In the genomic region with DNA sequence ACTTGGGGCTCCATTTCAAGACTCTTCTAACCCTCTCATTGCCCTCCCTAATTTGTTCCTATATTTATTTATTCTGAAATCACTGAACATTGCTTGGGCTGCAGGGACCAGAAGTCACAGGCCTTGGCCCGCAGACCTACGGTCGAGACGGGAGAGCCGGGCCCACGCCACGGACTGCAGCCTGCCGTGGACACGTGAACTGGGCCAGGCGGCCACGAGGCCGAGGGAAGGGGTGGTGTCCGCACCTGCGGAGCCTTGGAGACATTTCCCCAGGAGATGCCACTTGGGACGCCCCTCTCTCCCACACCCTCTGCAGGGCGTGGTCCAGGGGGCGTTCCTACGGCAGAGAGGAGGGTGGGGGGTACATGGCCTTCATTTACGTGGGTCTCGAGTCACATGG, we compare ENCODE assay signal across 1 cellular context.
TF ChIP-seq lines count a peak whose summit lies in the region.

No MANE protein-coding gene starts in this region.

TF ChIP-seq in H1, 55 proteins besides CTCF, POLR2A, EP300 and RAD21 (continued from another document):
- TF ChIP-seq, protein P1, sequence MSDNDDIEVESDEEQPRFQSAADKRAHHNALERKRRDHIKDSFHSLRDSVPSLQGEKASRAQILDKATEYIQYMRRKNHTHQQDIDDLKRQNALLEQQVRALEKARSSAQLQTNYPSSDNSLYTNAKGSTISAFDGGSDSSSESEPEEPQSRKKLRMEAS (IDR thresholded peaks at IDR 0.05): no peak
- no peak for TF ChIP-seq MAFK (IDR thresholded peaks at IDR 0.05; ENCODE audit: low read depth, low read length)
- TF ChIP-seq RFX5 (IDR thresholded peaks at IDR 0.05; ENCODE audit: borderline replicate concordance, low read depth, low read length): no peak
- TF ChIP-seq CTBP2 (IDR thresholded peaks at IDR 0.05; ENCODE audit: borderline replicate concordance, insufficient read depth, insufficient read length, low read length): no peak
- TF ChIP-seq RNF2 (IDR thresholded peaks at IDR 0.05; ENCODE audit: borderline replicate concordance, low read depth, low read length, missing control alignments, poor library complexity, severe bottlenecking): no peak
- TF ChIP-seq, protein P2, sequence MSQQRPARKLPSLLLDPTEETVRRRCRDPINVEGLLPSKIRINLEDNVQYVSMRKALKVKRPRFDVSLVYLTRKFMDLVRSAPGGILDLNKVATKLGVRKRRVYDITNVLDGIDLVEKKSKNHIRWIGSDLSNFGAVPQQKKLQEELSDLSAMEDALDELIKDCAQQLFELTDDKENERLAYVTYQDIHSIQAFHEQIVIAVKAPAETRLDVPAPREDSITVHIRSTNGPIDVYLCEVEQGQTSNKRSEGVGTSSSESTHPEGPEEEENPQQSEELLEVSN (IDR thresholded peaks at IDR 0.05): no peak
- no peak for TF ChIP-seq HDAC2 (IDR thresholded peaks at IDR 0.05; ENCODE audit: borderline replicate concordance in 1 of 2, low read depth in 2 of 2, low read length in 2 of 2)
- TF ChIP-seq, protein P3, sequence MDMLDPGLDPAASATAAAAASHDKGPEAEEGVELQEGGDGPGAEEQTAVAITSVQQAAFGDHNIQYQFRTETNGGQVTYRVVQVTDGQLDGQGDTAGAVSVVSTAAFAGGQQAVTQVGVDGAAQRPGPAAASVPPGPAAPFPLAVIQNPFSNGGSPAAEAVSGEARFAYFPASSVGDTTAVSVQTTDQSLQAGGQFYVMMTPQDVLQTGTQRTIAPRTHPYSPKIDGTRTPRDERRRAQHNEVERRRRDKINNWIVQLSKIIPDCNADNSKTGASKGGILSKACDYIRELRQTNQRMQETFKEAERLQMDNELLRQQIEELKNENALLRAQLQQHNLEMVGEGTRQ (IDR thresholded peaks at IDR 0.05; ENCODE audit: low read length): no peak
- TF ChIP-seq SP2 (IDR thresholded peaks at IDR 0.05; ENCODE audit: low read length): no peak
- no peak for TF ChIP-seq FOSL1 (IDR thresholded peaks at IDR 0.05; ENCODE audit: insufficient read depth, low read depth, low read length)
